ENCODE assay signal across 7 cellular contexts in genomic region chrX:67555578-67556203, GRCh38. TPM values are rescaled to one million over a fixed set of nuclear protein-coding genes. Genes with fewer than 3 reads are reported as not detected.
DNase-seq lines count a peak whose midpoint lies in the region; ATAC-seq, FAIRE-seq and TF ChIP-seq lines count a peak whose summit lies in the region.

No MANE protein-coding gene starts in this region.

- no peak for FAIRE-seq in H54 (lab: Jason Lieb, UNC)

- no peak for TF ChIP-seq POLR2A in H54 (IDR thresholded peaks at IDR 0.05; ENCODE audit: low read depth, low read length)
- TF ChIP-seq POLR2A in tibial nerve (IDR thresholded peaks at IDR 0.05), result no peak

- H3K4me3 ChIP-seq in tibial nerve, result no peak overlapping the region

- H3K27me3 ChIP-seq in tibial nerve, result peaks cover 0 to 4% of the 10 kb centered on the region in 2 donors

- peak; percentile 13 for DNase-seq in GM04504 (ENCODE audit: low read depth)
- peak; percentile 19 for DNase-seq in H54 (ENCODE audit: insufficient read length, low spot score)
- peak; percentile 28 for DNase-seq in RPMI8226
- peak; percentile 20 for DNase-seq in globus pallidus (ENCODE audit: low spot score)
- no peak for DNase-seq in tibial nerve (ENCODE audit: low spot score in 2 of 2)
- DNase-seq in DMS79 treated with DMSO at 0.1 percent for 48 hours (lab: John Stamatoyannopoulos, UW), result no peak

- H3K9me3 ChIP-seq in tibial nerve, result no peaks in the 10 kb centered on the region

- TF ChIP-seq EP300 in tibial nerve (IDR thresholded peaks at IDR 0.05), result no peak

- H3K27ac ChIP-seq in tibial nerve, result no peak overlapping the region

- 33 to 58% methylated on average over 5 to 7 of the region's 7 CpGs for WGBS in tibial nerve, 2 donors

- no peaks in the 10 kb centered on the region for H3K36me3 ChIP-seq in tibial nerve

- H3K4me1 ChIP-seq in tibial nerve, result no peaks in the 10 kb centered on the region

- ATAC-seq in GM18519 (IDR thresholded peaks at IDR 0.05; ENCODE audit: low FRiP score, unreplicated experiment), result no peak

- TF ChIP-seq CTCF in tibial nerve (IDR thresholded peaks at IDR 0.05), result peak; percentile 18 to 63 (median 39)

RNA-seq across cellular contexts. Expression of gene AR, which starts 11.9 kb away (rescaled TPM):
- 10 to 100 TPM in 3 of 4 donors, 1 to 10 TPM in 1; 9.6 to 23.5 (median 14.1) TPM for total RNA-seq in tibial nerve

Comparison
In these comparisons a context has a peak if more than half of its experiments do, and no peak if none do; other contexts are left out.
1. DNase-seq: peak in GM04504 (single experiment), H54 (single experiment), RPMI8226 (single experiment) and globus pallidus (single experiment); none in tibial nerve (0 of 2) and DMS79 treated with DMSO at 0.1 percent for 48 hours (single experiment).